Comparison of ENCODE assay signal across 15 cellular contexts in genomic region chr6:127289934-127290333, GRCh38. TPM values are rescaled to one million over a fixed set of nuclear protein-coding genes. Genes with fewer than 3 reads are reported as not detected.
DNase-seq lines count a peak whose midpoint lies in the region; ATAC-seq and TF ChIP-seq lines count a peak whose summit lies in the region.
"Had no signal": no experiment of that assay in that cellular context is flagged by ENCODE, and none has a peak within 500 bp of the region (broad histone marks: within the 10 kb centered on the region; RNA-seq: fewer than 3 reads in every experiment).

No MANE protein-coding gene starts in this region.

- H3K36me3 Mint-ChIP-seq in CD8-positive, alpha-beta memory T cell: peaks cover 3 to 48% (median 22%) of the 10 kb centered on the region in 3 donors
- H3K36me3 Mint-ChIP-seq in H9 (ENCODE audit: insufficient read depth in 1 of 3, low read depth in 3 of 3): peaks cover 21 to 33% (median 31%) of the 10 kb centered on the region in 3 experiments
- peaks cover 74% of the 10 kb centered on the region for H3K36me3 Mint-ChIP-seq in activated T-helper 2 cell treated with anti-CD3 and anti-CD28 coated beads, Interferon-gamma antibody, Interleukin-2, Interleukin-4, amounts not matched to agents 10 μg/mL and 5 μg/mL and 100 μg/mL, durations not matched to agents 14 hours and 24 hours and 36 hours (ENCODE audit: low read depth)
- H3K36me3 Mint-ChIP-seq in neural progenitor cell: peaks cover 34% of the 10 kb centered on the region

- no peak overlapping the region for H3K9ac ChIP-seq in H9 (ENCODE audit: extremely low read depth, insufficient read length, low read length)
- H3K9ac ChIP-seq in neural progenitor cell: no peak overlapping the region

- H4K8ac ChIP-seq in H9 (replicated peaks; ENCODE audit: insufficient read length, low read depth, low read length): no peak overlapping the region

- H3T11ph ChIP-seq in H9 (ENCODE audit: low read length): no peak overlapping the region

- no peak overlapping the region for H3K18ac ChIP-seq in H9 (ENCODE audit: insufficient read length, low read depth, low read length)

- peak overlapping the region in 1 of 7 donors; percentile 13 for H3K4me3 Mint-ChIP-seq in CD8-positive, alpha-beta memory T cell
- H3K4me3 Mint-ChIP-seq in H9: no peak overlapping the region
- no peak overlapping the region for H3K4me3 Mint-ChIP-seq in activated T-helper 2 cell treated with anti-CD3 and anti-CD28 coated beads, Interferon-gamma antibody, Interleukin-2, Interleukin-4, amounts not matched to agents 10 μg/mL and 5 μg/mL and 100 μg/mL, durations not matched to agents 14 hours and 24 hours and 36 hours (ENCODE audit: low read depth)
- no peak overlapping the region for H3K4me3 Mint-ChIP-seq in neural progenitor cell

- no peak overlapping the region for H3K27ac ChIP-seq in CD8-positive, alpha-beta memory T cell (ENCODE audit: low read depth, low read length)
- H3K27ac ChIP-seq in H9 (ENCODE audit: insufficient read length, low read depth, low read length) (no peak overlapping the region), neural progenitor cell (peak overlapping the region; percentile 11), adrenal gland (no peak overlapping the region)
- H3K27ac ChIP-seq: breast epithelium had no signal

- no peaks in the 10 kb centered on the region for H3K9me3 ChIP-seq in CD8-positive, alpha-beta memory T cell (ENCODE audit: low read length)
- H3K9me3 ChIP-seq in H9 (ENCODE audit: control insufficient read depth, low read depth, low read length) (no peaks in the 10 kb centered on the region), neural progenitor cell (ENCODE audit: low read depth) (no peaks in the 10 kb centered on the region), adrenal gland (replicated peaks in 1 of 3) (no peaks in the 10 kb centered on the region)
- H3K9me3 ChIP-seq: BE2C, breast epithelium had no signal

- H3K14ac ChIP-seq in H9 (ENCODE audit: insufficient read depth, low read length): no peak overlapping the region

- no peak overlapping the region for H2BK12ac ChIP-seq in H9 (ENCODE audit: insufficient read length, low read depth, low read length)

- H4K20me1 ChIP-seq in H9 (ENCODE audit: control insufficient read depth, insufficient read depth, insufficient read length) (no peaks in the 10 kb centered on the region), neural progenitor cell (ENCODE audit: low read depth) (peaks cover 16% of the 10 kb centered on the region)

- peaks cover 15% of the 10 kb centered on the region for H3F3A ChIP-seq in neural progenitor cell (ENCODE audit: low read depth)

- POLR2A ChIA-PET in CD8-positive, alpha-beta memory T cell (lab: Charles Lee): no interaction called here

- no peak overlapping the region for H3K4me3 ChIP-seq in CD8-positive, alpha-beta memory T cell (ENCODE audit: low read length)
- H3K4me3 ChIP-seq in neural progenitor cell: no peak overlapping the region
- no peak overlapping the region for H3K4me3 ChIP-seq in adrenal gland
- H3K4me3 ChIP-seq: breast epithelium had no signal

- H2AFZ ChIP-seq in H9 (ENCODE audit: low read length) (no peak overlapping the region), neural progenitor cell (replicated peaks) (no peak overlapping the region)

- H4K5ac ChIP-seq in H9 (ENCODE audit: insufficient read length, low read depth, low read length): no peak overlapping the region

- TF ChIP-seq CTCF in H9 (conservative IDR thresholded peaks at IDR 0.05) (no peak), neural progenitor cell (IDR thresholded peaks at IDR 0.05) (no peak), adrenal gland (IDR thresholded peaks at IDR 0.05) (no peak)

- H3K27me3 Mint-ChIP-seq in CD8-positive, alpha-beta memory T cell: no peaks in the 10 kb centered on the region
- H3K27me3 Mint-ChIP-seq in H9 (ENCODE audit: low read depth): no peaks in the 10 kb centered on the region
- H3K27me3 Mint-ChIP-seq in activated T-helper 2 cell treated with anti-CD3 and anti-CD28 coated beads, Interferon-gamma antibody, Interleukin-2, Interleukin-4, amounts not matched to agents 10 μg/mL and 5 μg/mL and 100 μg/mL, durations not matched to agents 14 hours and 24 hours and 36 hours (ENCODE audit: low read depth): no peaks in the 10 kb centered on the region
- H3K27me3 Mint-ChIP-seq in neural progenitor cell (ENCODE audit: insufficient read depth, low read depth): no peaks in the 10 kb centered on the region

- peaks cover 7% of the 10 kb centered on the region for H3K4me1 ChIP-seq in CD8-positive, alpha-beta memory T cell (ENCODE audit: insufficient read depth, low read length)
- H3K4me1 ChIP-seq in H9 (ENCODE audit: insufficient read depth, low read length): peaks cover 1% of the 10 kb centered on the region; the same call in 1 of the 2 replicates
- peaks cover 18% of the 10 kb centered on the region for H3K4me1 ChIP-seq in neural progenitor cell
- peaks cover 0 to 10% of the 10 kb centered on the region in 2 donors for H3K4me1 ChIP-seq in adrenal gland (replicated peaks in 1 of 2)
- H3K4me1 ChIP-seq: BE2C, breast epithelium had no signal

- H3K79me2 ChIP-seq in H9 (ENCODE audit: insufficient read depth, low read length): no peaks in the 10 kb centered on the region
- peaks cover 7% of the 10 kb centered on the region for H3K79me2 ChIP-seq in neural progenitor cell (ENCODE audit: low read depth)

- peaks cover 3% of the 10 kb centered on the region for H3K36me3 ChIP-seq in CD8-positive, alpha-beta memory T cell (ENCODE audit: insufficient read depth, low read length)
- H3K36me3 ChIP-seq in neural progenitor cell (peaks cover 9% of the 10 kb centered on the region), adrenal gland (replicated peaks in 1 of 2) (peaks cover 0 to 29% of the 10 kb centered on the region in 2 donors)
- H3K36me3 ChIP-seq: breast epithelium had no signal

- intact Hi-C loops in activated T-helper 2 cell treated with anti-CD3 and anti-CD28 coated beads, Interferon-gamma antibody, Interleukin-2, Interleukin-4, amounts not matched to agents 10 μg/mL and 5 μg/mL and 100 μg/mL, durations not matched to agents 14 hours and 24 hours and 36 hours (cut with micrococcal nuclease): loop anchor here (2.0 kb wide), 1 partner anchor 23 kb away; the partner anchor contains the start of gene RNF146
- intact Hi-C loops in adrenal gland (cut with DNase I): no loop called here

- CTCF ChIA-PET in CD8-positive, alpha-beta memory T cell (lab: Charles Lee): interaction anchor here (0.7 to 1.4 kb wide), 2 partner anchors 10 to 23 kb away, joined by 3 to 7 read pairs; partner anchors contain the start of gene RNF146

- no peak overlapping the region for H3K56ac ChIP-seq in H9 (ENCODE audit: insufficient read length, low read depth, low read length)

- no peak overlapping the region for H2BK15ac ChIP-seq in H9 (ENCODE audit: low read depth, low read length)

- ATAC-seq in HG03175 (IDR thresholded peaks at IDR 0.05; ENCODE audit: unreplicated experiment) (no peak), HG03378 (IDR thresholded peaks at IDR 0.05; ENCODE audit: unreplicated experiment) (no peak)

- H3K27me3 ChIP-seq in CD8-positive, alpha-beta memory T cell (ENCODE audit: insufficient read depth, low read length, poor library complexity, severe bottlenecking): no peaks in the 10 kb centered on the region
- H3K27me3 ChIP-seq in H9 (ENCODE audit: insufficient read depth, low read length): no peaks in the 10 kb centered on the region
- no peaks in the 10 kb centered on the region for H3K27me3 ChIP-seq in neural progenitor cell
- H3K27me3 ChIP-seq in adrenal gland: no peaks in the 10 kb centered on the region
- H3K27me3 ChIP-seq: BE2C, breast epithelium, dorsolateral prefrontal cortex had no signal

- no peak overlapping the region for H2BK120ac ChIP-seq in H9 (ENCODE audit: low read depth, low read length, poor library complexity, severe bottlenecking)

- H3K23me2 ChIP-seq in H9 (ENCODE audit: insufficient read length, low read depth, low read length, poor library complexity, severe bottlenecking): no peaks in the 10 kb centered on the region

- H3K27ac Mint-ChIP-seq in CD8-positive, alpha-beta memory T cell: peak overlapping the region in 5 of 8 donors; percentile 12 to 92 (median 26)
- H3K27ac Mint-ChIP-seq in H9 (peak overlapping the region in 2 of 3 experiments; percentile 32 to 90; a peak in 4 of 7 replicates), neural progenitor cell (no peak overlapping the region)
- H3K27ac Mint-ChIP-seq in activated T-helper 2 cell treated with anti-CD3 and anti-CD28 coated beads, Interferon-gamma antibody, Interleukin-2, Interleukin-4, amounts not matched to agents 10 μg/mL and 5 μg/mL and 100 μg/mL, durations not matched to agents 14 hours and 24 hours and 36 hours: peak overlapping the region; percentile 48

- WGBS in H9 (ENCODE audit: extremely low coverage, insufficient read length, low lambda C conversion rate): no CpG with 5 or more reads among the region's 5 CpGs
- WGBS in adrenal gland, 4 donors: 83 to 86% (median 84%) methylated on average over 5 of the region's 5 CpGs

- TF ChIP-seq POLR2A in adrenal gland (IDR thresholded peaks at IDR 0.05): no peak

- peaks cover 40 to 58% (median 57%) of the 10 kb centered on the region in 3 donors for H3K4me1 Mint-ChIP-seq in CD8-positive, alpha-beta memory T cell
- H3K4me1 Mint-ChIP-seq in H9 (peaks cover 16 to 19% of the 10 kb centered on the region in 2 experiments), neural progenitor cell (peaks cover 2% of the 10 kb centered on the region)
- H3K4me1 Mint-ChIP-seq in activated T-helper 2 cell treated with anti-CD3 and anti-CD28 coated beads, Interferon-gamma antibody, Interleukin-2, Interleukin-4, amounts not matched to agents 10 μg/mL and 5 μg/mL and 100 μg/mL, durations not matched to agents 14 hours and 24 hours and 36 hours (ENCODE audit: low read depth): peaks cover 40% of the 10 kb centered on the region

- H3K4me2 ChIP-seq in H9 (ENCODE audit: insufficient read depth, insufficient read length, low read length) (no peak overlapping the region), neural progenitor cell (no peak overlapping the region)

- H3K23ac ChIP-seq in H9 (ENCODE audit: insufficient read length, low read depth, low read length): no peak overlapping the region

- no peak overlapping the region for H2BK5ac ChIP-seq in H9 (ENCODE audit: insufficient read length, low read length)

- no peak overlapping the region for H4K91ac ChIP-seq in H9 (ENCODE audit: insufficient read length, low read depth, low read length)

- H3K4ac ChIP-seq in H9 (ENCODE audit: low read depth, low read length): no peak overlapping the region

- H3K9me3 Mint-ChIP-seq in CD8-positive, alpha-beta memory T cell: no peaks in the 10 kb centered on the region
- H3K9me3 Mint-ChIP-seq in H9: no peaks in the 10 kb centered on the region
- H3K9me3 Mint-ChIP-seq in activated T-helper 2 cell treated with anti-CD3 and anti-CD28 coated beads, Interferon-gamma antibody, Interleukin-2, Interleukin-4, amounts not matched to agents 10 μg/mL and 5 μg/mL and 100 μg/mL, durations not matched to agents 14 hours and 24 hours and 36 hours: no peaks in the 10 kb centered on the region
- H3K9me3 Mint-ChIP-seq in neural progenitor cell: no peaks in the 10 kb centered on the region
- H3K9me3 Mint-ChIP-seq: activated naive CD4-positive, alpha-beta T cell treated with anti-CD3 and anti-CD28 coated beads, Interleukin-2, amount 50 U/mL, for 72 hours had no signal

- DNase-seq in CD8-positive, alpha-beta memory T cell: no peak
- DNase-seq in H9: no peak
- DNase-seq in activated T-helper 2 cell treated with anti-CD3 and anti-CD28 coated beads, Interferon-gamma antibody, Interleukin-2, Interleukin-4, amounts not matched to agents 10 μg/mL and 5 μg/mL and 100 μg/mL, durations not matched to agents 14 hours and 24 hours and 36 hours (ENCODE audit: low spot score): no peak
- DNase-seq in neural progenitor cell (ENCODE audit: low spot score): no peak
- no peak for DNase-seq in adrenal gland
- DNase-seq: BE2C, DMS 273 treated with DMSO at 0.1 percent for 48 hours, dorsolateral prefrontal cortex, head of caudate nucleus, NCI-H2171 treated with DMSO at 0.1 percent for 48 hours, Right ventricle myocardium superior had no signal

- H2AK5ac ChIP-seq in H9 (ENCODE audit: insufficient read length, low read length): no peak overlapping the region

- no peak overlapping the region for H2BK20ac ChIP-seq in H9 (ENCODE audit: low read depth, low read length, poor library complexity, severe bottlenecking)

- no peaks in the 10 kb centered on the region for H3K79me1 ChIP-seq in H9 (ENCODE audit: insufficient read depth, low read depth, low read length, poor library complexity, severe bottlenecking)

RNA-seq across cellular contexts. Expression of gene RNF146, which starts 23.3 kb away (rescaled TPM):
- total RNA-seq in CD8-positive, alpha-beta memory T cell: 10 to 100 TPM; 22.0 to 24.3 TPM
- 15.9 TPM for polyA plus RNA-seq in CD8-positive, alpha-beta memory T cell
- 20.4 and 21.8 TPM in 2 replicates for total RNA-seq in H9 (2021)
- total RNA-seq in activated T-helper 2 cell treated with anti-CD3 and anti-CD28 coated beads, Interferon-gamma antibody, Interleukin-2, Interleukin-4, amounts not matched to agents 10 μg/mL and 5 μg/mL and 100 μg/mL, durations not matched to agents 14 hours and 24 hours and 36 hours: 18.7 and 19.1 TPM in 2 replicates
- 63.3 and 115 TPM in 2 replicates for total RNA-seq in neural progenitor cell (ENCODE audit: low replicate concordance)
- total RNA-seq in adrenal gland: 10 to 100 TPM; 25.6 to 59.3 (median 43.9) TPM
- polyA plus RNA-seq in adrenal gland: 10 to 100 TPM; 36.4 to 47.9 (median 47.8) TPM

RNA-seq across cellular contexts. Expression of gene ECHDC1, which starts 53.5 kb away (rescaled TPM):
- total RNA-seq in CD8-positive, alpha-beta memory T cell: 10 to 100 TPM; 65.0 to 66.3 TPM
- polyA plus RNA-seq in CD8-positive, alpha-beta memory T cell: 67.7 TPM
- 47.8 and 49.8 TPM in 2 replicates for total RNA-seq in H9 (2021)
- total RNA-seq in activated T-helper 2 cell treated with anti-CD3 and anti-CD28 coated beads, Interferon-gamma antibody, Interleukin-2, Interleukin-4, amounts not matched to agents 10 μg/mL and 5 μg/mL and 100 μg/mL, durations not matched to agents 14 hours and 24 hours and 36 hours: 60.9 and 61.6 TPM in 2 replicates
- total RNA-seq in neural progenitor cell (ENCODE audit: low replicate concordance): 75.9 and 81.9 TPM in 2 replicates
- total RNA-seq in adrenal gland: 10 to 100 TPM; 29.6 to 98.7 (median 38.4) TPM
- 10 to 100 TPM; 25.0 to 77.4 (median 26.4) TPM for polyA plus RNA-seq in adrenal gland
